21 cellular contexts compared by ENCODE assay signal in genomic region chr19:31538879-31539278, GRCh38.
DNase-seq lines count a peak whose midpoint lies in the region; ATAC-seq and TF ChIP-seq lines count a peak whose summit lies in the region.
"Had no signal": no experiment of that assay in that cellular context is flagged by ENCODE, and none has a peak within 500 bp of the region (broad histone marks: within the 10 kb centered on the region; RNA-seq: fewer than 3 reads in every experiment).

No MANE protein-coding gene starts in this region.

- no peak overlapping the region for H4K91ac ChIP-seq in H9 (ENCODE audit: insufficient read length, low read depth, low read length)

- no peak overlapping the region for H2BK20ac ChIP-seq in H9 (ENCODE audit: low read depth, low read length, poor library complexity, severe bottlenecking)

- no peaks in the 10 kb centered on the region for H3K79me1 ChIP-seq in H9 (ENCODE audit: insufficient read depth, low read depth, low read length, poor library complexity, severe bottlenecking)

- no peaks in the 10 kb centered on the region for H3K23me2 ChIP-seq in H9 (ENCODE audit: insufficient read length, low read depth, low read length, poor library complexity, severe bottlenecking)

- no peak overlapping the region for H2BK120ac ChIP-seq in H9 (ENCODE audit: low read depth, low read length, poor library complexity, severe bottlenecking)

- no peaks in the 10 kb centered on the region for H4K20me1 ChIP-seq in H9 (ENCODE audit: control insufficient read depth, insufficient read depth, insufficient read length)
- H4K20me1 ChIP-seq: BLaER1 treated with 17β-estradiol and CSF1 and Interleukin-3, amounts not matched to agents 10 nM and 100 nM had no signal

- H3K4me1 Mint-ChIP-seq in H9 = peaks cover 16 to 22% of the 10 kb centered on the region in 2 experiments
- H3K4me1 Mint-ChIP-seq: CD14-positive monocyte; CD8-positive, alpha-beta memory T cell had no signal

- H3K23ac ChIP-seq in H9 (ENCODE audit: insufficient read length, low read depth, low read length) = no peak overlapping the region

- no peak overlapping the region for H3T11ph ChIP-seq in H9 (ENCODE audit: low read length)

- DNase-seq in cardiac septum (ENCODE audit: low spot score) (peak; percentile 38), left ventricle myocardium inferior (no peak), H9 (peak; percentile 4), islet precursor cell (peak; percentile 14), sciatic nerve (ENCODE audit: low spot score) (no peak)
- no peak for DNase-seq in activated CD4-positive, alpha-beta T cell treated with anti-CD3 and anti-CD28 coated beads for 4 hours
- DNase-seq: 8988T; ACHN; AML-193; BE2C; CD4-positive, alpha-beta T cell; CD8-positive, alpha-beta memory T cell; DND-41; HFFc6 had no signal

- no peak overlapping the region for H3K27ac ChIP-seq in left ventricle myocardium inferior (replicated peaks)
- no peak overlapping the region for H3K27ac ChIP-seq in H9 (ENCODE audit: insufficient read length, low read depth, low read length)
- H3K27ac ChIP-seq: A549; BLaER1 treated with 17β-estradiol and CSF1 and Interleukin-3, amounts not matched to agents 10 nM and 100 nM had no signal

- no peaks in the 10 kb centered on the region for H3K9me3 ChIP-seq in left ventricle myocardium inferior (replicated peaks)
- no peaks in the 10 kb centered on the region for H3K9me3 ChIP-seq in H9 (ENCODE audit: control insufficient read depth, low read depth, low read length)
- H3K9me3 ChIP-seq: BE2C, HAP-1 had no signal

- H3K27ac Mint-ChIP-seq in H9 = no peak overlapping the region
- H3K27ac Mint-ChIP-seq: CD14-positive monocyte; CD4-positive, alpha-beta T cell; CD8-positive, alpha-beta memory T cell; GM23338; HFFc6 had no signal

- no peak overlapping the region for H3K9ac ChIP-seq in H9 (ENCODE audit: extremely low read depth, insufficient read length, low read length)
- H3K9ac ChIP-seq: BLaER1 treated with 17β-estradiol and CSF1 and Interleukin-3, amounts not matched to agents 10 nM and 100 nM had no signal

- no peaks in the 10 kb centered on the region; the same call in 1 of the 2 replicates for H3K27me3 Mint-ChIP-seq in H9 (ENCODE audit: low read depth)

- no peak overlapping the region for H3K56ac ChIP-seq in H9 (ENCODE audit: insufficient read length, low read depth, low read length)

- H2BK15ac ChIP-seq in H9 (ENCODE audit: low read depth, low read length) = no peak overlapping the region

- no CpG with 5 or more reads among the region's 5 CpGs for WGBS in H9 (ENCODE audit: extremely low coverage, insufficient read length, low lambda C conversion rate)

- H3K36me3 ChIP-seq in left ventricle myocardium inferior = no peaks in the 10 kb centered on the region
- H3K36me3 ChIP-seq: BE2C; BLaER1 treated with 17β-estradiol and CSF1 and Interleukin-3, amounts not matched to agents 10 nM and 100 nM; HAP-1 had no signal

- no peaks in the 10 kb centered on the region for H3K79me2 ChIP-seq in H9 (ENCODE audit: insufficient read depth, low read length)

- intact Hi-C loops in cardiac septum (cut with DNase I) (no loop called here), left ventricle myocardium inferior (cut with micrococcal nuclease) (no loop called here), sciatic nerve (cut with DNase I) (no loop called here)

- no peak overlapping the region for H3K18ac ChIP-seq in H9 (ENCODE audit: insufficient read length, low read depth, low read length)

- no peak overlapping the region for H3K14ac ChIP-seq in H9 (ENCODE audit: insufficient read depth, low read length)

- no peak overlapping the region for H3K4me2 ChIP-seq in H9 (ENCODE audit: insufficient read depth, insufficient read length, low read length)
- H3K4me2 ChIP-seq: A549; BLaER1 treated with 17β-estradiol and CSF1 and Interleukin-3, amounts not matched to agents 10 nM and 100 nM; GM23338 had no signal

- H3K4me3 Mint-ChIP-seq in H9 = no peak overlapping the region
- H3K4me3 Mint-ChIP-seq: CD14-positive monocyte; CD4-positive, alpha-beta T cell; CD8-positive, alpha-beta memory T cell; GM23338; HFFc6 had no signal

- peaks cover 6 to 8% (median 6%) of the 10 kb centered on the region in 3 experiments; a peak in 6 of 7 replicates for H3K36me3 Mint-ChIP-seq in H9 (ENCODE audit: insufficient read depth in 1 of 3, low read depth in 3 of 3)
- H3K36me3 Mint-ChIP-seq: CD14-positive monocyte; CD8-positive, alpha-beta memory T cell had no signal

- H4K5ac ChIP-seq in H9 (ENCODE audit: insufficient read length, low read depth, low read length) = no peak overlapping the region

- H4K8ac ChIP-seq in H9 (replicated peaks; ENCODE audit: insufficient read length, low read depth, low read length) = no peak overlapping the region

- no peak overlapping the region for H2AFZ ChIP-seq in H9 (ENCODE audit: low read length)
- H2AFZ ChIP-seq: GM23338 had no signal

- H2AK5ac ChIP-seq in H9 (ENCODE audit: insufficient read length, low read length) = no peak overlapping the region

- no peak overlapping the region for H3K4me3 ChIP-seq in left ventricle myocardium inferior
- H3K4me3 ChIP-seq: A549; BLaER1 treated with 17β-estradiol and CSF1 and Interleukin-3, amounts not matched to agents 10 nM and 100 nM; GM23338; HAP-1 had no signal

- no peak for TF ChIP-seq CTCF in left ventricle myocardium inferior (IDR thresholded peaks at IDR 0.05; ENCODE audit: borderline replicate concordance)
- TF ChIP-seq CTCF in H9 (conservative IDR thresholded peaks at IDR 0.05) = no peak

- ATAC-seq in sciatic nerve = peak; percentile 71
- no peak for ATAC-seq in HG02623 (IDR thresholded peaks at IDR 0.05; ENCODE audit: unreplicated experiment)
- ATAC-seq in GM19455 (IDR thresholded peaks at IDR 0.05; ENCODE audit: unreplicated experiment) = no peak
- ATAC-seq: A549, GM23338 had no signal

- no peak overlapping the region for H2BK12ac ChIP-seq in H9 (ENCODE audit: insufficient read length, low read depth, low read length)

- no peak overlapping the region for H2BK5ac ChIP-seq in H9 (ENCODE audit: insufficient read length, low read length)

- H3K27me3 ChIP-seq in left ventricle myocardium inferior (ENCODE audit: low read depth) = peaks cover 49% of the 10 kb centered on the region
- H3K27me3 ChIP-seq in H9 (ENCODE audit: insufficient read depth, low read length) = no peaks in the 10 kb centered on the region
- H3K27me3 ChIP-seq: BE2C; BLaER1 treated with 17β-estradiol and CSF1 and Interleukin-3, amounts not matched to agents 10 nM and 100 nM had no signal

- no peak overlapping the region for H3K4ac ChIP-seq in H9 (ENCODE audit: low read depth, low read length)

- H3K4me1 ChIP-seq in left ventricle myocardium inferior = no peaks in the 10 kb centered on the region
- H3K4me1 ChIP-seq in H9 (ENCODE audit: insufficient read depth, low read length) = no peaks in the 10 kb centered on the region
- H3K4me1 ChIP-seq: A549, BE2C, HAP-1 had no signal

- peaks cover 7 to 10% of the 10 kb centered on the region in 2 experiments for H3K9me3 Mint-ChIP-seq in H9
- H3K9me3 Mint-ChIP-seq: HFFc6 had no signal

Comparison
In these comparisons a context has a peak if more than half of its experiments do, and no peak if none do; other contexts are left out.
1. DNase-seq: peak in cardiac septum (single experiment), H9 (single experiment) and islet precursor cell (single experiment); none in left ventricle myocardium inferior (single experiment), sciatic nerve (single experiment) and activated CD4-positive, alpha-beta T cell treated with anti-CD3 and anti-CD28 coated beads for 4 hours (0 of 2).